In the genomic region with DNA sequence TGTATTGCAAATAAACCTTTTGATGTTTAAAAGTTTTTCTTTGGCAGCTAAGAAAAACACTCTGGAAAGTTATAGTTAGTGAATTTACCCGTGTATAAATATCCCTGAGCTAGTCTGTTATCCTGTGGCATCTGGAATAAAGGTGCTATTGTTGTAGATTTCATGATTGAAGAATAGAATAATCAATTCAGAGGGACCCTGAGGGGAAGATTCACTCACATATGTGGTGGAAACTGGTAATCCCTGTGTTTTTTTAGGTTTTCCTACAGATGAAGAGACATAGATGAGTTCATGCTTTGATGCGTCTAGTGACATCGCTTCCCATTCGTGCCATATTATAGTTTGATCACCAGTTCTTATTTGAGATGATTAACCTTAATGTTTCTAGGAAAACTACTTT, we compare ENCODE assay signal across 6 cellular contexts.
"Had no signal": no experiment of that assay in that cellular context is flagged by ENCODE, and none has a peak within 500 bp of the region (broad histone marks: within the 10 kb centered on the region; RNA-seq: fewer than 3 reads in every experiment).

No MANE protein-coding gene starts in this region.

- H3K4me3 ChIP-seq: GM23338 had no signal

- H3K27me3 Mint-ChIP-seq: IgD-negative memory B cell had no signal

- H3K4me3 Mint-ChIP-seq: GM23338, H9, IgD-negative memory B cell had no signal

- H3K27ac ChIP-seq: HL-60 had no signal

- H3K9me3 Mint-ChIP-seq: GM23338, H9, IgD-negative memory B cell had no signal

- H3K27ac Mint-ChIP-seq: GM23338, H9, IgD-negative memory B cell had no signal

- ATAC-seq: GM23338, HepG2 had no signal

- DNase-seq: H9, HCEC 1CT had no signal

- H3K4me1 Mint-ChIP-seq: GM23338, H9, IgD-negative memory B cell had no signal
